In genomic region chr16:48384982-48385271, GRCh38 we compare ENCODE assay signal across 8 cellular contexts. TPM values are rescaled to one million over a fixed set of nuclear protein-coding genes. Genes with fewer than 3 reads are reported as not detected.
DNase-seq lines count a peak whose midpoint lies in the region; ATAC-seq and TF ChIP-seq lines count a peak whose summit lies in the region.
"Had no signal": no experiment of that assay in that cellular context is flagged by ENCODE, and none has a peak within 500 bp of the region (broad histone marks: within the 10 kb centered on the region; RNA-seq: fewer than 3 reads in every experiment).

No MANE protein-coding gene starts in this region.

- peak; percentile 77 for DNase-seq in GM13976 (ENCODE audit: low spot score)
- DNase-seq in HL-60 (ENCODE audit: low read depth in 1 of 2, low spot score in 1 of 2) = no peak
- DNase-seq in MCF 10A (ENCODE audit: unreplicated experiment) = no peak
- no peak for DNase-seq in lung (ENCODE audit: low spot score)
- no peak for DNase-seq in sciatic nerve (ENCODE audit: low spot score)
- no peak for DNase-seq in T1000 (lab: John Stamatoyannopoulos, UW)

- no peaks in the 10 kb centered on the region for H3K36me3 ChIP-seq in lung (ENCODE audit: control insufficient read depth in 2 of 2, insufficient read depth in 2 of 2, low read length in 2 of 2)

- peak overlapping the region; percentile 85 for H3K27ac Mint-ChIP-seq in MCF 10A (ENCODE audit: low read depth, unreplicated experiment)

- POLR2A ChIA-PET in MCF 10A (lab: Yijun Ruan, JAX) = interaction anchor here (0.9 to 5.8 kb wide), 22 partner anchors 9 to 238 kb away, joined by 3 to 157 read pairs (median 5); partner anchors contain the start of gene LONP2

- no peaks in the 10 kb centered on the region for H3K9me3 ChIP-seq in lung (ENCODE audit: control insufficient read depth in 2 of 2, insufficient read depth in 1 of 2, low read length in 1 of 2)

- H3K4me1 ChIP-seq in lung (ENCODE audit: control insufficient read depth in 2 of 2, insufficient read depth in 2 of 2, low read length in 2 of 2) = peaks cover 13 to 16% of the 10 kb centered on the region in 2 donors

- intact Hi-C loops in MCF 10A (cut with micrococcal nuclease) = loop anchor here (1.0 to 10.0 kb wide), 3 partner anchors 32 to 141 kb away; no protein-coding TSS in a partner anchor
- intact Hi-C loops in sciatic nerve (cut with DNase I) = no loop called here

- CTCF ChIA-PET in MCF 10A (lab: Yijun Ruan, JAX) = interaction anchor here (1.6 kb wide), 1 partner anchor 26 kb away, joined by 6 read pairs; no protein-coding TSS in a partner anchor

- BruUV-seq in MCF 10A (replicated peaks; lab: Mats Ljungman, UMichigan) = no TSS peak

- no peaks in the 10 kb centered on the region for H3K36me3 Mint-ChIP-seq in MCF 10A (ENCODE audit: insufficient read depth, unreplicated experiment)
- H3K36me3 Mint-ChIP-seq: activated naive CD4-positive, alpha-beta T cell treated with anti-CD3 and anti-CD28 coated beads, Interleukin-2, amount 50 U/mL, for 24 hours had no signal

- peak overlapping the region; percentile 73 for H3K27ac ChIP-seq in HL-60 (replicated peaks)
- H3K27ac ChIP-seq in lung (ENCODE audit: low read depth in 1 of 2, low read length in 1 of 2) = peak overlapping the region; percentile 100

- H3K4me3 ChIP-seq in HL-60 (replicated peaks; ENCODE audit: insufficient read depth, low read length) = peak overlapping the region; percentile 51
- peak overlapping the region; percentile 87 for H3K4me3 ChIP-seq in lung

- WGBS in lung, 2 donors = 0% methylated on average over 16 to 42 of the region's 42 CpGs

- in situ Hi-C loops in GM13976 (cut with MboI; ENCODE audit: low sequenced_read_pairs, unreplicated experiment) = no loop called here

- no peaks in the 10 kb centered on the region for H3K9me3 Mint-ChIP-seq in MCF 10A (ENCODE audit: unreplicated experiment)
- H3K9me3 Mint-ChIP-seq: activated naive CD4-positive, alpha-beta T cell treated with anti-CD3 and anti-CD28 coated beads, Interleukin-2, amount 50 U/mL, for 24 hours had no signal

- H3K4me1 Mint-ChIP-seq in MCF 10A (ENCODE audit: insufficient read depth, unreplicated experiment) = peaks cover 19% of the 10 kb centered on the region

- peak; percentile 44 for ATAC-seq in GM21390 (IDR thresholded peaks at IDR 0.05; ENCODE audit: unreplicated experiment)
- peak; percentile 46 for ATAC-seq in lung (ENCODE audit: insufficient read depth, low FRiP score)
- no peak for ATAC-seq in sciatic nerve

- no peaks in the 10 kb centered on the region for H3K27me3 Mint-ChIP-seq in MCF 10A (ENCODE audit: insufficient read depth, unreplicated experiment)
- H3K27me3 Mint-ChIP-seq: activated naive CD4-positive, alpha-beta T cell treated with anti-CD3 and anti-CD28 coated beads, Interleukin-2, amount 50 U/mL, for 24 hours had no signal

- TF ChIP-seq CTCF in GM13976 (IDR thresholded peaks at IDR 0.05; ENCODE audit: borderline replicate concordance, control extremely low read depth, extremely low read depth, insufficient read depth, missing control alignments) = no peak
- no peak for TF ChIP-seq CTCF in HL-60 (IDR thresholded peaks at IDR 0.05; ENCODE audit: insufficient read depth, low read length)
- TF ChIP-seq CTCF in MCF 10A (IDR thresholded peaks at IDR 0.05; ENCODE audit: unreplicated experiment) = no peak
- TF ChIP-seq CTCF in lung (IDR thresholded peaks at IDR 0.05; ENCODE audit: control extremely low read depth, extremely low read depth) = no peak

- H3K4me3 Mint-ChIP-seq in MCF 10A (ENCODE audit: unreplicated experiment) = peak overlapping the region; percentile 88

- no peaks in the 10 kb centered on the region for H3K27me3 ChIP-seq in HL-60 (ENCODE audit: insufficient read depth, poor library complexity, severe bottlenecking)
- no peaks in the 10 kb centered on the region for H3K27me3 ChIP-seq in lung (ENCODE audit: control insufficient read depth, insufficient read depth)

RNA-seq across cellular contexts. Expression of gene SIAH1, which starts 0.3 kb away (rescaled TPM):
- 19.9 and 22.4 TPM in 2 replicates for total RNA-seq in MCF 10A (2022)
- total RNA-seq in lung = 10 to 100 TPM; 22.3 to 53.2 TPM
- polyA plus RNA-seq in lung = 10 to 100 TPM; 15.6 to 16.0 TPM
- 37.2 TPM for total RNA-seq in sciatic nerve
